Comparison of ENCODE assay signal across 28 cellular contexts in the genomic region with DNA sequence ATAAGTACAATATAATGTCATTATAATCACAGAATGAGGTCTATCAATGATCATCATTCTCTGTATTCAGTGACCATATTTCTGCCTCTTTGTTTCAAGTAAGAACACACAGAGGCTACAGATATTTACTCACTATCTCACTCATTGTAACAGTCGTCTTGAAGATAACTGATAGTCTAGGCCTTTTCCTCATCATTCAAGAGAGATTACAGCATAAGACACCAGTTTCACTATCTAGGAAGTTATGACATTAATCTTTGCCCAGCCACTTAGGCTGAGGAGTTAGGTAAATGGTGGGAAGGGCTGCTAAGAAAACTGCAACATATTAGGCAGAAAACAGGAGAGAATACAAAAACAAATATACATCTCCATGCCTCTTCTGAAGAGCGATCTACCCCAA.
"Had no signal": no experiment of that assay in that cellular context is flagged by ENCODE, and none has a peak within 500 bp of the region (broad histone marks: within the 10 kb centered on the region; RNA-seq: fewer than 3 reads in every experiment).

No MANE protein-coding gene starts in this region.

- DNase-seq: activated B cell treated with CpG ODN at 0.5 μM for 24 hours; activated CD4-positive, alpha-beta T cell treated with anti-CD3 and anti-CD28 coated beads for 48 hours; activated CD4-positive, alpha-beta T cell treated with anti-CD3 and anti-CD28 coated beads, Interleukin-2, amount 50 U/mL, for 1 hour; activated CD4-positive, alpha-beta T cell treated with anti-CD3 and anti-CD28 coated beads, Interleukin-2, amount 50 U/mL, for 48 hours; activated CD8-positive, alpha-beta memory T cell treated with anti-CD3 and anti-CD28 coated beads for 24 hours; activated CD8-positive, alpha-beta T cell treated with anti-CD3 and anti-CD28 coated beads for 36 hours; activated effector memory CD4-positive, alpha-beta T cell treated with anti-CD3 and anti-CD28 coated beads, Interleukin-2, amount 50 U/mL, for 16 hours; activated naive CD4-positive, alpha-beta T cell treated with anti-CD3 and anti-CD28 coated beads for 36 hours; activated naive CD8-positive, alpha-beta T cell treated with anti-CD3 and anti-CD28 coated beads for 36 hours; activated naive CD8-positive, alpha-beta T cell treated with anti-CD3 and anti-CD28 coated beads, Interleukin-2, amount 50 U/mL, for 24 hours; activated T-cell treated with anti-CD3 and anti-CD28 coated beads, Interleukin-2, amount 50 U/mL, for 48 hours; adrenal gland; central memory CD4-positive, alpha-beta T cell; cerebellar nuclear complex; colonic mucosa; effector CD8-positive, alpha-beta T cell; foreskin keratinocyte; gastrocnemius medialis; heart right ventricle; T-helper 1 cell; T-helper 17 cell; T1000; WERI-Rb-1 had no signal

- H3K9me3 ChIP-seq: adrenal gland, ascending aorta, breast epithelium, colonic mucosa, esophagus muscularis mucosa, gastrocnemius medialis, heart right ventricle had no signal

- H3K4me1 ChIP-seq: adrenal gland, ascending aorta, breast epithelium, colonic mucosa, esophagus muscularis mucosa, foreskin keratinocyte, gastrocnemius medialis, heart right ventricle had no signal

- ATAC-seq: activated CD4-positive, CD25-positive, alpha-beta regulatory T cell treated with anti-CD3 and anti-CD28 coated beads, Interleukin-2, amount 50 U/mL, for 24 hours; activated CD8-positive, alpha-beta T cell treated with anti-CD3 and anti-CD28 coated beads for 36 hours; activated naive CD8-positive, alpha-beta T cell treated with anti-CD3 and anti-CD28 coated beads, Interleukin-2, amount 50 U/mL, for 24 hours; foreskin keratinocyte; gastrocnemius medialis; heart right ventricle; T-helper 17 cell had no signal

- H3K4me3 ChIP-seq: adrenal gland, ascending aorta, breast epithelium, cardiac muscle cell, colonic mucosa, esophagus muscularis mucosa, gastrocnemius medialis, heart right ventricle had no signal

- H3K27me3 ChIP-seq: adrenal gland, ascending aorta, breast epithelium, cardiac muscle cell, colonic mucosa, esophagus muscularis mucosa, foreskin keratinocyte, gastrocnemius medialis, heart right ventricle had no signal

- H3K36me3 ChIP-seq: adrenal gland, ascending aorta, breast epithelium, cardiac muscle cell, colonic mucosa, esophagus muscularis mucosa, gastrocnemius medialis, heart right ventricle, WERI-Rb-1 had no signal

- H3K27ac ChIP-seq: adrenal gland, ascending aorta, breast epithelium, cardiac muscle cell, colonic mucosa, esophagus muscularis mucosa, foreskin keratinocyte, gastrocnemius medialis, heart right ventricle, WERI-Rb-1 had no signal
